Comparison of ENCODE assay signal across 20 cellular contexts in genomic region chr18:72201032-72201431, GRCh38.
DNase-seq lines count a peak whose midpoint lies in the region; ATAC-seq and FAIRE-seq lines count a peak whose summit lies in the region.
"Had no signal": no experiment of that assay in that cellular context is flagged by ENCODE, and none has a peak within 500 bp of the region (broad histone marks: within the 10 kb centered on the region; RNA-seq: fewer than 3 reads in every experiment).

No MANE protein-coding gene starts in this region.

- H3K36me3 Mint-ChIP-seq in memory B cell = no peaks in the 10 kb centered on the region

- H3K4me3 Mint-ChIP-seq in memory B cell = peak overlapping the region; percentile 64
- H3K4me3 Mint-ChIP-seq: activated B cell treated with CpG ODN at 0.5 μM for 24 hours; activated T-cell treated with anti-CD3 and anti-CD28 coated beads, Interleukin-2, amount 50 U/mL, for 4 hours; effector memory CD8-positive, alpha-beta T cell; GM23338 had no signal

- no peaks in the 10 kb centered on the region for H3K9me3 Mint-ChIP-seq in memory B cell
- H3K9me3 Mint-ChIP-seq: activated B cell treated with CpG ODN at 0.5 μM for 24 hours had no signal

- peak; percentile 20 to 35 for ATAC-seq in activated CD4-positive, CD25-positive, alpha-beta regulatory T cell treated with anti-CD3 and anti-CD28 coated beads, Interleukin-2, amount 50 U/mL, for 24 hours
- ATAC-seq in HG02610 (IDR thresholded peaks at IDR 0.05; ENCODE audit: unreplicated experiment) (peak; percentile 61), HG03460 (IDR thresholded peaks at IDR 0.05; ENCODE audit: unreplicated experiment) (peak; percentile 79), memory B cell (ENCODE audit: low read depth) (peak; percentile 71)
- ATAC-seq: activated T-cell treated with anti-CD3 and anti-CD28 coated beads, Interleukin-2, amount 50 U/mL, for 4 hours; effector memory CD8-positive, alpha-beta T cell; GM23338; left lobe of liver; mucosa of descending colon; upper lobe of right lung had no signal

- no peak overlapping the region for H3K27ac Mint-ChIP-seq in memory B cell
- H3K27ac Mint-ChIP-seq: activated B cell treated with CpG ODN at 0.5 μM for 24 hours; effector memory CD8-positive, alpha-beta T cell; GM23338 had no signal

- H3K27me3 Mint-ChIP-seq in memory B cell = no peaks in the 10 kb centered on the region
- H3K27me3 Mint-ChIP-seq: activated B cell treated with CpG ODN at 0.5 μM for 24 hours; effector memory CD8-positive, alpha-beta T cell had no signal

- FAIRE-seq in GM19239 (lab: Jason Lieb, UNC) = no peak

- no peak for DNase-seq in activated CD4-positive, CD25-positive, alpha-beta regulatory T cell treated with anti-CD3 and anti-CD28 coated beads, Interleukin-2, amount 50 U/mL, for 72 hours
- DNase-seq in memory B cell (ENCODE audit: low spot score in 2 of 2) (no peak), NCI-H524 (lab: John Stamatoyannopoulos, UW) (no peak), epidermal melanocyte (ENCODE audit: insufficient read length, low spot score) (no peak), GM19239 (ENCODE audit: insufficient read length, low spot score) (no peak)
- DNase-seq: 8988T; activated B cell treated with CpG ODN at 0.5 μM for 24 hours; activated naive CD4-positive, alpha-beta T cell treated with anti-CD3 and anti-CD28 coated beads, Interleukin-2, amount 50 U/mL, for 16 hours; activated T-cell treated with anti-CD3 and anti-CD28 coated beads, Interleukin-2, amount 50 U/mL, for 4 hours; effector memory CD8-positive, alpha-beta T cell; mucosa of descending colon; NCI-H146; NCI-H82; stimulated activated CD4-positive, alpha-beta T cell treated with anti-CD3 and anti-CD28 coated beads, Interleukin-4, amount 100 ng/mL, for 1 hour; upper lobe of right lung had no signal

- peaks cover 6% of the 10 kb centered on the region for H3K4me1 Mint-ChIP-seq in memory B cell
- H3K4me1 Mint-ChIP-seq: GM23338 had no signal

Comparison
In these comparisons a context has a peak if more than half of its experiments do, and no peak if none do; other contexts are left out.
1. ATAC-seq: peak in every context shown above with its lines; median percentile 79 in HG03460; 71 in memory B cell; 61 in HG02610; 28 in activated CD4-positive, CD25-positive, alpha-beta regulatory T cell treated with anti-CD3 and anti-CD28 coated beads, Interleukin-2, amount 50 U/mL, for 24 hours.